8 cellular contexts compared by ENCODE assay signal in the genomic region with DNA sequence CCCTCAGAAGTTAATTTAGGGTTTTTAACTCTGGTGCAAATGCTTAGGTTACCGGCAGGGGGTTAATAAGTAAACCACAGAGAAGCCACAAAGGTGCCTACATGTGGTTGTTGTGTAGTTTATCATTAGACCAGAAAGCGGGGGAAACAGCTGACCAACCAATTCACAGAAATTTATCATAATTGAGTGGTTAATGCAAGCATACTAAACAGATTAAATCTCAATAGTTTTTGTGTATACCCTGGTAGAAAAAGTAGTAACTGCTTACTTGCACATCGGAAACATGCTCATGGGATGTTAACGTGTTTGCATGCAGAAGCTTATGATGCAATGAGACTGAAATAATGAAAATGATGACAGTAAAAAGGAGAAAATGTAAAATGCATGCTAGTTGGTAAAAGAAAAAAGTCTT.
A peak's percentile ranks its signal among the peaks of the same experiment; 100 is the strongest.
DNase-seq lines count a peak whose midpoint lies in the region; ATAC-seq, FAIRE-seq and TF ChIP-seq lines count a peak whose summit lies in the region.

No MANE protein-coding gene starts in this region.

- H3K9me3 ChIP-seq in gastroesophageal sphincter = no peaks in the 10 kb centered on the region

- H3K27me3 Mint-ChIP-seq in brain = peaks cover 2% of the 10 kb centered on the region

- peak overlapping the region in 1 of 4 donors; percentile 25 for H3K27ac ChIP-seq in gastroesophageal sphincter

- no peaks in the 10 kb centered on the region for H3K27me3 ChIP-seq in gastroesophageal sphincter

- ATAC-seq in GM19395 (IDR thresholded peaks at IDR 0.05; ENCODE audit: unreplicated experiment) (peak; percentile 96), HG03159 (IDR thresholded peaks at IDR 0.05; ENCODE audit: unreplicated experiment) (peak; percentile 91), gastroesophageal sphincter (no peak)

- no peaks in the 10 kb centered on the region for H3K36me3 ChIP-seq in gastroesophageal sphincter

- WGBS in gastroesophageal sphincter (ENCODE audit: low coverage in 1 of 2), 2 donors = 52 to 56% methylated on average over 4 of the region's 4 CpGs

- H3K4me1 ChIP-seq in gastroesophageal sphincter = peaks cover 7 to 51% (median 8%) of the 10 kb centered on the region in 3 donors

- DNase-seq in AG09309 (ENCODE audit: low read depth) (peak; percentile 23), NCI-H2227 (lab: John Stamatoyannopoulos, UW; ENCODE audit: unreplicated experiment) (no peak), H54 (ENCODE audit: insufficient read length, low spot score) (no peak)
- no peak for DNase-seq in activated CD8-positive, alpha-beta memory T cell treated with anti-CD3 and anti-CD28 coated beads, Interleukin-2, amount 50 U/mL, for 4 hours

- no peaks in the 10 kb centered on the region for H3K9me3 Mint-ChIP-seq in brain

- H3K4me3 ChIP-seq in AG09309 (ENCODE audit: control insufficient read depth, low read depth, low read length) (no peak overlapping the region), gastroesophageal sphincter (no peak overlapping the region)

- TF ChIP-seq EP300 in gastroesophageal sphincter (IDR thresholded peaks at IDR 0.05) = no peak

- peaks cover 64% of the 10 kb centered on the region for H3K4me1 Mint-ChIP-seq in brain

- TF ChIP-seq CTCF in AG09309 (IDR thresholded peaks at IDR 0.05; ENCODE audit: control insufficient read depth, insufficient read depth, low read depth, low read length, missing control alignments) (peak; percentile 8), brain (conservative IDR thresholded peaks at IDR 0.05) (peak in 1 of 2 experiments; percentile 18), gastroesophageal sphincter (IDR thresholded peaks at IDR 0.05) (peak in 1 of 4 experiments; percentile 9)

- H3K36me3 Mint-ChIP-seq in brain = no peaks in the 10 kb centered on the region

- TF ChIP-seq POLR2A in gastroesophageal sphincter (IDR thresholded peaks at IDR 0.05) (no peak), H54 (IDR thresholded peaks at IDR 0.05; ENCODE audit: low read depth, low read length) (no peak)

- peak overlapping the region in 4 of 5 experiments; percentile 23 to 62 (median 39) for H3K4me3 Mint-ChIP-seq in brain

- no peak for FAIRE-seq in H54 (lab: Jason Lieb, UNC)

- H3K27ac Mint-ChIP-seq in brain = peak overlapping the region; percentile 70 to 88 (median 77)
